In the genomic region with DNA sequence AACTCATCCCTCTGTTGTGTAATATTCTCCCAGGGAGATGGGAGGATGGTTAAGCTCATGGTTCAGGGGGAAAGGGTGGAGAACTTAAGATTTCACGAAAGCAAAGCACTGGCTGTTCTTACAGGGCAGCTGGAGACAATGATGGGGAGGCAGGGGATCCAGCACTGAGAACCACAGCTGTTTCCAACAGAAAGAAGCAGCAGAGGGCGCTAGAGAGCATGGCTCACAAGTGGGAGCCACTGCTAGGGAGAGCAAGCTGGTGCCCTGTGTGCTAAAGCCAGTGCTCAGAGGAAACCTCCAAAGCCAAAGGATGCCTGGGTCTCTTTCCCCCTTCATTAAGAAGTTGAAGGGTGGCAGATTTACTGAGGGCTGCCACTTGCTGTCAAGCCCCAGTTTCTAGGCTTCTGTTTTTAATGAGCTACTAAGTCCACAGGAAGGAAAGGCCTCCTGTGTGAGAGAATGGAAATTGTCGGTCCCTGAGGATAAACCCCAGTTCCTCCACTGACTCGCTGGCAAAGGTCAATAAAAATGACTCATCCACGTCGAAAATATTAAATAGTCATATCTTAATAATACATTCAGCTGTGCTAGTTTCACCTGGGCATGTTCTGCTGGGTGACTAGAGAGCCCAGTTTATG, we compare ENCODE assay signal across 1 cellular context.
TF ChIP-seq lines count a peak whose summit lies in the region.

No MANE protein-coding gene starts in this region.

TF ChIP-seq in GM23338, 12 proteins besides CTCF, POLR2A, EP300 and RAD21 (continued from another document):
- TF ChIP-seq, protein P1, sequence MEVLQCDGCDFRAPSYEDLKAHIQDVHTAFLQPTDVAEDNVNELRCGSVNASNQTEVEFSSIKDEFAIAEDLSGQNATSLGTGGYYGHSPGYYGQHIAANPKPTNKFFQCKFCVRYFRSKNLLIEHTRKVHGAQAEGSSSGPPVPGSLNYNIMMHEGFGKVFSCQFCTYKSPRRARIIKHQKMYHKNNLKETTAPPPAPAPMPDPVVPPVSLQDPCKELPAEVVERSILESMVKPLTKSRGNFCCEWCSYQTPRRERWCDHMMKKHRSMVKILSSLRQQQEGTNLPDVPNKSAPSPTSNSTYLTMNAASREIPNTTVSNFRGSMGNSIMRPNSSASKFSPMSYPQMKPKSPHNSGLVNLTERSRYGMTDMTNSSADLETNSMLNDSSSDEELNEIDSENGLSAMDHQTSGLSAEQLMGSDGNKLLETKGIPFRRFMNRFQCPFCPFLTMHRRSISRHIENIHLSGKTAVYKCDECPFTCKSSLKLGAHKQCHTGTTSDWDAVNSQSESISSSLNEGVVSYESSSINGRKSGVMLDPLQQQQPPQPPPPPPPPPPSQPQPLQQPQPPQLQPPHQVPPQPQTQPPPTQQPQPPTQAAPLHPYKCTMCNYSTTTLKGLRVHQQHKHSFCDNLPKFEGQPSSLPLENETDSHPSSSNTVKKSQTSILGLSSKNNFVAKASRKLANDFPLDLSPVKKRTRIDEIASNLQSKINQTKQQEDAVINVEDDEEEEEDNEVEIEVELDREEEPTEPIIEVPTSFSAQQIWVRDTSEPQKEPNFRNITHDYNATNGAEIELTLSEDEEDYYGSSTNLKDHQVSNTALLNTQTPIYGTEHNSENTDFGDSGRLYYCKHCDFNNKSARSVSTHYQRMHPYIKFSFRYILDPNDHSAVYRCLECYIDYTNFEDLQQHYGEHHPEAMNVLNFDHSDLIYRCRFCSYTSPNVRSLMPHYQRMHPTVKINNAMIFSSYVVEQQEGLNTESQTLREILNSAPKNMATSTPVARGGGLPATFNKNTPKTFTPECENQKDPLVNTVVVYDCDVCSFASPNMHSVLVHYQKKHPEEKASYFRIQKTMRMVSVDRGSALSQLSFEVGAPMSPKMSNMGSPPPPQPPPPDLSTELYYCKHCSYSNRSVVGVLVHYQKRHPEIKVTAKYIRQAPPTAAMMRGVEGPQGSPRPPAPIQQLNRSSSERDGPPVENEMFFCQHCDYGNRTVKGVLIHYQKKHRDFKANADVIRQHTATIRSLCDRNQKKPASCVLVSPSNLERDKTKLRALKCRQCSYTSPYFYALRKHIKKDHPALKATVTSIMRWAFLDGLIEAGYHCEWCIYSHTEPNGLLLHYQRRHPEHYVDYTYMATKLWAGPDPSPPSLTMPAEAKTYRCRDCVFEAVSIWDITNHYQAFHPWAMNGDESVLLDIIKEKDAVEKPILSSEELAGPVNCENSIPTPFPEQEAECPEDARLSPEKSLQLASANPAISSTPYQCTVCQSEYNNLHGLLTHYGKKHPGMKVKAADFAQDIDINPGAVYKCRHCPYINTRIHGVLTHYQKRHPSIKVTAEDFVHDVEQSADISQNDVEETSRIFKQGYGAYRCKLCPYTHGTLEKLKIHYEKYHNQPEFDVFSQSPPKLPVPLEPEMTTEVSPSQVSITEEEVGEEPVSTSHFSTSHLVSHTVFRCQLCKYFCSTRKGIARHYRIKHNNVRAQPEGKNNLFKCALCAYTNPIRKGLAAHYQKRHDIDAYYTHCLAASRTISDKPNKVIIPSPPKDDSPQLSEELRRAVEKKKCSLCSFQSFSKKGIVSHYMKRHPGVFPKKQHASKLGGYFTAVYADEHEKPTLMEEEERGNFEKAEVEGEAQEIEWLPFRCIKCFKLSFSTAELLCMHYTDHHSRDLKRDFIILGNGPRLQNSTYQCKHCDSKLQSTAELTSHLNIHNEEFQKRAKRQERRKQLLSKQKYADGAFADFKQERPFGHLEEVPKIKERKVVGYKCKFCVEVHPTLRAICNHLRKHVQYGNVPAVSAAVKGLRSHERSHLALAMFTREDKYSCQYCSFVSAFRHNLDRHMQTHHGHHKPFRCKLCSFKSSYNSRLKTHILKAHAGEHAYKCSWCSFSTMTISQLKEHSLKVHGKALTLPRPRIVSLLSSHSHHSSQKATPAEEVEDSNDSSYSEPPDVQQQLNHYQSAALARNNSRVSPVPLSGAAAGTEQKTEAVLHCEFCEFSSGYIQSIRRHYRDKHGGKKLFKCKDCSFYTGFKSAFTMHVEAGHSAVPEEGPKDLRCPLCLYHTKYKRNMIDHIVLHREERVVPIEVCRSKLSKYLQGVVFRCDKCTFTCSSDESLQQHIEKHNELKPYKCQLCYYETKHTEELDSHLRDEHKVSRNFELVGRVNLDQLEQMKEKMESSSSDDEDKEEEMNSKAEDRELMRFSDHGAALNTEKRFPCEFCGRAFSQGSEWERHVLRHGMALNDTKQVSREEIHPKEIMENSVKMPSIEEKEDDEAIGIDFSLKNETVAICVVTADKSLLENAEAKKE (CRISPR knock-in tag; IDR thresholded peaks at IDR 0.05): no peak
- TF ChIP-seq POLR2AphosphoS5 (IDR thresholded peaks at IDR 0.05; ENCODE audit: low read depth) (no peak), STAT1 (IDR thresholded peaks at IDR 0.05; ENCODE audit: unreplicated experiment) (no peak), NANOG (IDR thresholded peaks at IDR 0.05; ENCODE audit: borderline replicate concordance) (no peak), ZNF114 (CRISPR knock-in tag; IDR thresholded peaks at IDR 0.05) (no peak), ZNF331 (CRISPR knock-in tag; IDR thresholded peaks at IDR 0.05; ENCODE audit: low read depth) (no peak), EZH2phosphoT487 (IDR thresholded peaks at IDR 0.05; ENCODE audit: unreplicated experiment) (no peak), EZH2 (IDR thresholded peaks at IDR 0.05; ENCODE audit: low read depth, unreplicated experiment) (no peak)
- TF ChIP-seq, protein P2, sequence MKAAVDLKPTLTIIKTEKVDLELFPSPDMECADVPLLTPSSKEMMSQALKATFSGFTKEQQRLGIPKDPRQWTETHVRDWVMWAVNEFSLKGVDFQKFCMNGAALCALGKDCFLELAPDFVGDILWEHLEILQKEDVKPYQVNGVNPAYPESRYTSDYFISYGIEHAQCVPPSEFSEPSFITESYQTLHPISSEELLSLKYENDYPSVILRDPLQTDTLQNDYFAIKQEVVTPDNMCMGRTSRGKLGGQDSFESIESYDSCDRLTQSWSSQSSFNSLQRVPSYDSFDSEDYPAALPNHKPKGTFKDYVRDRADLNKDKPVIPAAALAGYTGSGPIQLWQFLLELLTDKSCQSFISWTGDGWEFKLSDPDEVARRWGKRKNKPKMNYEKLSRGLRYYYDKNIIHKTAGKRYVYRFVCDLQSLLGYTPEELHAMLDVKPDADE (IDR thresholded peaks at IDR 0.05): no peak
